9 cellular contexts compared by ENCODE assay signal in genomic region chr11:116224154-116224888, GRCh38.
A peak's percentile ranks its signal among the peaks of the same experiment; 100 is the strongest.
DNase-seq lines count a peak whose midpoint lies in the region; ATAC-seq, FAIRE-seq and TF ChIP-seq lines count a peak whose summit lies in the region.
"Had no signal": no experiment of that assay in that cellular context is flagged by ENCODE, and none has a peak within 500 bp of the region (broad histone marks: within the 10 kb centered on the region; RNA-seq: fewer than 3 reads in every experiment).

No MANE protein-coding gene starts in this region.

- H3K36me3 Mint-ChIP-seq in activated naive CD8-positive, alpha-beta T cell treated with anti-CD3 and anti-CD28 coated beads, Interleukin-2, amount 10 ng/mL, durations not matched to agents 7 days and 5 days, result no peaks in the 10 kb centered on the region
- H3K36me3 Mint-ChIP-seq: naive thymus-derived CD8-positive, alpha-beta T cell had no signal

- H3K27me3 Mint-ChIP-seq in activated naive CD8-positive, alpha-beta T cell treated with anti-CD3 and anti-CD28 coated beads, Interleukin-2, amount 10 ng/mL, durations not matched to agents 7 days and 5 days, result peaks cover 1% of the 10 kb centered on the region

- POLR2A ChIA-PET in HEK293 (lab: Yijun Ruan, JAX), result no interaction called here
- POLR2A ChIA-PET in activated naive CD8-positive, alpha-beta T cell treated with anti-CD3 and anti-CD28 coated beads, Interleukin-2, amount 10 ng/mL, durations not matched to agents 7 days and 5 days (lab: Charles Lee), result no interaction called here

- intact Hi-C loops in left ventricle myocardium inferior (cut with micrococcal nuclease), result no loop called here

- H3K27ac ChIP-seq in HEK293 (ENCODE audit: extremely low read depth, low read depth, low read length), result no peak overlapping the region
- no peak overlapping the region for H3K27ac ChIP-seq in left ventricle myocardium inferior (replicated peaks)
- H3K27ac ChIP-seq in small intestine (ENCODE audit: low read depth in 1 of 2, low read length in 1 of 2), result no peak overlapping the region

- 0 out of 2 replicates have a peak, but pooled peaks have one; percentile 12 for TF ChIP-seq CTCF in HEK293 (tag by site-specific recombination; IDR thresholded peaks at IDR 0.05)
- peak; percentile 76 for TF ChIP-seq CTCF in left ventricle myocardium inferior (IDR thresholded peaks at IDR 0.05; ENCODE audit: borderline replicate concordance)

- H3K4me3 Mint-ChIP-seq in activated naive CD8-positive, alpha-beta T cell treated with anti-CD3 and anti-CD28 coated beads, Interleukin-2, amount 10 ng/mL, durations not matched to agents 7 days and 5 days, result no peak overlapping the region
- H3K4me3 Mint-ChIP-seq: naive thymus-derived CD8-positive, alpha-beta T cell had no signal

- 37 to 48% (median 37%) methylated on average over 10 of the region's 10 CpGs for WGBS in small intestine, 3 donors

- FAIRE-seq in small intestine (lab: Jason Lieb, UNC), result no peak

- H3K36me3 ChIP-seq in HEK293 (ENCODE audit: control insufficient read depth in 2 of 2, insufficient read depth in 1 of 2, low read length in 2 of 2), result no peaks in the 10 kb centered on the region
- no peaks in the 10 kb centered on the region for H3K36me3 ChIP-seq in left ventricle myocardium inferior
- H3K36me3 ChIP-seq in small intestine (ENCODE audit: control insufficient read depth in 2 of 2, insufficient read depth in 2 of 2, low read length in 2 of 2), result no peaks in the 10 kb centered on the region

- H3K4me1 ChIP-seq in HEK293 (ENCODE audit: control insufficient read depth, insufficient read depth, low read length) (no peaks in the 10 kb centered on the region), left ventricle myocardium inferior (no peaks in the 10 kb centered on the region), small intestine (ENCODE audit: control insufficient read depth in 2 of 2, insufficient read depth in 1 of 2, low read depth in 1 of 2, low read length in 1 of 2) (peaks cover 0 to 3% of the 10 kb centered on the region in 2 donors)

- no peak for ATAC-seq in activated naive CD8-positive, alpha-beta T cell treated with anti-CD3 and anti-CD28 coated beads, Interleukin-2, amount 10 ng/mL, durations not matched to agents 7 days and 5 days (ENCODE audit: low read depth)
- ATAC-seq in HG02981 (IDR thresholded peaks at IDR 0.05; ENCODE audit: unreplicated experiment) (no peak), HG03196 (IDR thresholded peaks at IDR 0.05; ENCODE audit: unreplicated experiment) (no peak)
- ATAC-seq: naive thymus-derived CD8-positive, alpha-beta T cell had no signal

- H3K4me3 ChIP-seq in HEK293 (ENCODE audit: low read depth, low read length), result no peak overlapping the region
- no peak overlapping the region for H3K4me3 ChIP-seq in left ventricle myocardium inferior
- no peak overlapping the region for H3K4me3 ChIP-seq in small intestine (ENCODE audit: low read depth in 1 of 2, low read length in 2 of 2)

- no peaks in the 10 kb centered on the region for H3K9me3 Mint-ChIP-seq in activated naive CD8-positive, alpha-beta T cell treated with anti-CD3 and anti-CD28 coated beads, Interleukin-2, amount 10 ng/mL, durations not matched to agents 7 days and 5 days

- H3K27me3 ChIP-seq in left ventricle myocardium inferior (ENCODE audit: low read depth) (peaks cover 51% of the 10 kb centered on the region), small intestine (ENCODE audit: control insufficient read depth in 2 of 2, insufficient read depth in 2 of 2, low read length in 2 of 2) (peaks cover 0 to 4% of the 10 kb centered on the region in 2 donors)

- CTCF ChIA-PET in HEK293 (lab: Yijun Ruan, JAX), result interaction anchor here (0.6 to 3.1 kb wide), 18 partner anchors 7 to 853 kb away, joined by 3 to 23 read pairs (median 3); no protein-coding TSS in a partner anchor

- DNase-seq in COR-L47 (lab: John Stamatoyannopoulos, UW) (peak; percentile 64), NCI-H748 treated with DMSO at 0.1 percent for 48 hours (lab: John Stamatoyannopoulos, UW) (peak; percentile 17), left ventricle myocardium inferior (no peak), small intestine (peak; percentile 48)
- peak; percentile 37 for DNase-seq in activated naive CD8-positive, alpha-beta T cell treated with anti-CD3 and anti-CD28 coated beads, Interleukin-2, amount 10 ng/mL, durations not matched to agents 7 days and 5 days

- H3K9me3 ChIP-seq in HEK293 (ENCODE audit: control insufficient read depth, insufficient read depth, low read depth, low read length) (no peaks in the 10 kb centered on the region), left ventricle myocardium inferior (replicated peaks) (no peaks in the 10 kb centered on the region), small intestine (ENCODE audit: control insufficient read depth, low read depth) (no peaks in the 10 kb centered on the region)

- H3K27ac Mint-ChIP-seq in activated naive CD8-positive, alpha-beta T cell treated with anti-CD3 and anti-CD28 coated beads, Interleukin-2, amount 10 ng/mL, durations not matched to agents 7 days and 5 days, result no peak overlapping the region
- H3K27ac Mint-ChIP-seq: naive thymus-derived CD8-positive, alpha-beta T cell had no signal

- no peaks in the 10 kb centered on the region for H3K4me1 Mint-ChIP-seq in activated naive CD8-positive, alpha-beta T cell treated with anti-CD3 and anti-CD28 coated beads, Interleukin-2, amount 10 ng/mL, durations not matched to agents 7 days and 5 days
- H3K4me1 Mint-ChIP-seq: naive thymus-derived CD8-positive, alpha-beta T cell had no signal

TF ChIP-seq in HEK293, 187 proteins besides CTCF, POLR2A, EP300 and RAD21 (continues in another document):
- no peak for TF ChIP-seq ZNF274 (IDR thresholded peaks at IDR 0.05; ENCODE audit: low read length)
- TF ChIP-seq ZNF274 (tag by site-specific recombination; IDR thresholded peaks at IDR 0.05; ENCODE audit: borderline replicate concordance), result no peak
- no peak for TF ChIP-seq ZSCAN5A (tag by site-specific recombination; IDR thresholded peaks at IDR 0.05)
- no peak for TF ChIP-seq ZNF280C (tag by site-specific recombination; IDR thresholded peaks at IDR 0.05)
- no peak for TF ChIP-seq ZNF529 (tag by site-specific recombination; IDR thresholded peaks at IDR 0.05; ENCODE audit: insufficient replicate concordance)
- no peak for TF ChIP-seq GFI1B (tag by site-specific recombination; IDR thresholded peaks at IDR 0.05)
- no peak for TF ChIP-seq ZBTB8A (tag by site-specific recombination; IDR thresholded peaks at IDR 0.05)
- TF ChIP-seq ZNF544 (tag by site-specific recombination; IDR thresholded peaks at IDR 0.05), result no peak
- no peak for TF ChIP-seq SCRT2 (tag by site-specific recombination; IDR thresholded peaks at IDR 0.05)
- no peak for TF ChIP-seq ZNF138 (tag by site-specific recombination; IDR thresholded peaks at IDR 0.05; ENCODE audit: borderline replicate concordance)
- TF ChIP-seq ZNF530 (tag by site-specific recombination; IDR thresholded peaks at IDR 0.05; ENCODE audit: low read depth), result no peak
- TF ChIP-seq ZNF311 (tag by site-specific recombination; IDR thresholded peaks at IDR 0.05; ENCODE audit: borderline replicate concordance), result no peak
- no peak for TF ChIP-seq ZXDB (tag by site-specific recombination; IDR thresholded peaks at IDR 0.05)
- TF ChIP-seq ZBTB10 (tag by site-specific recombination; IDR thresholded peaks at IDR 0.05), result no peak
- no peak for TF ChIP-seq PRDM1 (tag by site-specific recombination; IDR thresholded peaks at IDR 0.05)
